In the genomic region with DNA sequence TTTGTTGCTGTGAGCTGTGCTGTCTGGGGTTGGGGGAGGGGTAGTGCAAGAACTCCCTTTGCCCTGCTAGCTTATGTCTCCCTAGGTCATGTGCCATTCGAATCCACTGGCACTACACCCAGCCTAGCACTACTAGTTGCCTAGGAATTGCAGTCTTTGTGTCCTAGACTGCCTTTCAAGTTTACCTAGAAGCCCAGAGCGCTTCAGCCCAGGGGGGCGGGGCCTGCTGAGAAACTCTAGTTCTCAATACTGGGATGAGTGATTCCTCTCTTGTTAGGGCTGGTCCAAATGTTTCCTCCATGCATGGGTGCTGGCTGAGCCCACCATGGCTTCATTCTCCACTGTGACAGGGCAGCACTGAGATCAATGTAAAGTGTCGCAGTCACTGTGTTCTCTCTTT, we compare ENCODE assay signal across 35 cellular contexts.
"Had no signal": no experiment of that assay in that cellular context is flagged by ENCODE, and none has a peak within 500 bp of the region (broad histone marks: within the 10 kb centered on the region; RNA-seq: fewer than 3 reads in every experiment).

No MANE protein-coding gene starts in this region.

- ATAC-seq: activated CD8-positive, alpha-beta T cell treated with anti-CD3 and anti-CD28 coated beads for 36 hours; activated naive CD8-positive, alpha-beta T cell treated with anti-CD3 and anti-CD28 coated beads, Interleukin-2, amount 50 U/mL, for 24 hours; activated T-cell treated with anti-CD3 and anti-CD28 coated beads, Interleukin-2, amount 50 U/mL, for 4 hours; activated T-cell treated with anti-CD3 and anti-CD28 coated beads, Interleukin-2, amount 50 U/mL, for 72 hours; activated T-helper 17 cell treated with anti-CD3 and anti-CD28 coated beads, Interleukin-2, amount 50 U/mL, for 72 hours had no signal

- H3K4me3 Mint-ChIP-seq: activated B cell treated with CpG ODN at 0.5 μM for 24 hours; activated CD4-positive, alpha-beta memory T cell treated with anti-CD3 and anti-CD28 coated beads for 36 hours; activated CD4-positive, alpha-beta T cell treated with anti-CD3 and anti-CD28 coated beads, Interleukin-2, amount 10 ng/mL, durations not matched to agents 24 days and 14 days; activated CD8-positive, alpha-beta T cell treated with anti-CD3 and anti-CD28 coated beads for 36 hours; activated naive CD4-positive, alpha-beta T cell treated with anti-CD3 and anti-CD28 coated beads for 36 hours; activated naive CD4-positive, alpha-beta T cell treated with anti-CD3 and anti-CD28 coated beads, Interleukin-2, amount 50 U/mL, for 24 hours; activated naive CD8-positive, alpha-beta T cell; activated naive CD8-positive, alpha-beta T cell treated with anti-CD3 and anti-CD28 coated beads, Interleukin-2, amount 10 ng/mL, durations not matched to agents 7 days and 5 days; activated naive CD8-positive, alpha-beta T cell treated with anti-CD3 and anti-CD28 coated beads, Interleukin-2, amount 50 U/mL, for 24 hours; activated T-cell treated with anti-CD3 and anti-CD28 coated beads, Interleukin-2, amount 50 U/mL, for 4 hours; activated T-cell treated with anti-CD3 and anti-CD28 coated beads, Interleukin-2, amount 50 U/mL, for 72 hours; activated T-helper 1 cell treated with anti-CD3 and anti-CD28 coated beads, Interleukin-12 subunit alpha, Interleukin-12 subunit beta, Interleukin-2, Interleukin-4 antibody, amounts not matched to agents 30 ng/mL and 10 ng/mL and 1 ng/mL, durations not matched to agents 14 hours and 24 hours and 36 hours; activated T-helper 17 cell treated with anti-CD3 and anti-CD28 coated beads, Interleukin-2, amount 50 U/mL, for 72 hours; brain; T-helper 1 cell treated with Interleukin-12 subunit alpha and Interleukin-12 subunit beta and Interleukin-4 antibody, amounts not matched to agents 30 μg/mL and 1 μg/mL, for 36 hours; T-helper 2 cell treated with Interferon-gamma antibody and Interleukin-4, amounts not matched to agents 5 μg/mL and 100 μg/mL, for 36 hours had no signal

- H3K27me3 ChIP-seq: ascending aorta, cardiac muscle cell had no signal

- DNase-seq: activated B cell treated with CpG ODN at 0.5 μM for 24 hours; activated CD4-positive, alpha-beta memory T cell treated with anti-CD3 and anti-CD28 coated beads for 36 hours; activated CD4-positive, alpha-beta T cell treated with anti-CD3 and anti-CD28 coated beads for 4 hours; activated CD4-positive, alpha-beta T cell treated with anti-CD3 and anti-CD28 coated beads, Interleukin-2, amount 10 ng/mL, durations not matched to agents 24 days and 14 days; activated CD4-positive, alpha-beta T cell treated with anti-CD3 and anti-CD28 coated beads, Interleukin-2, amount 50 U/mL, for 1 hour; activated CD4-positive, alpha-beta T cell treated with anti-CD3 and anti-CD28 coated beads, Interleukin-2, amount 50 U/mL, for 4 hours; activated CD4-positive, CD25-positive, alpha-beta regulatory T cell treated with anti-CD3 and anti-CD28 coated beads, Interleukin-2, amount 50 U/mL, for 72 hours; activated CD8-positive, alpha-beta memory T cell treated with anti-CD3 and anti-CD28 coated beads, Interleukin-2, amount 50 U/mL, for 4 hours; activated CD8-positive, alpha-beta T cell treated with anti-CD3 and anti-CD28 coated beads for 36 hours; activated effector memory CD4-positive, alpha-beta T cell treated with anti-CD3 and anti-CD28 coated beads, Interleukin-2, amount 50 U/mL, for 16 hours; activated gamma-delta T cell treated with Interleukin-2 at 50 U/mL for 16 hours; activated naive CD4-positive, alpha-beta T cell; activated naive CD4-positive, alpha-beta T cell treated with anti-CD3 and anti-CD28 coated beads for 36 hours; activated naive CD8-positive, alpha-beta T cell treated with anti-CD3 and anti-CD28 coated beads, Interleukin-2, amount 10 ng/mL, durations not matched to agents 7 days and 5 days; activated naive CD8-positive, alpha-beta T cell treated with anti-CD3 and anti-CD28 coated beads, Interleukin-2, amount 50 U/mL, for 24 hours; activated T-cell treated with anti-CD3 and anti-CD28 coated beads for 4 hours; activated T-cell treated with anti-CD3 and anti-CD28 coated beads, Interleukin-2, amount 50 U/mL, for 1 hour; activated T-cell treated with anti-CD3 and anti-CD28 coated beads, Interleukin-2, amount 50 U/mL, for 4 hours; activated T-cell treated with anti-CD3 and anti-CD28 coated beads, Interleukin-2, amount 50 U/mL, for 72 hours; amygdala; anterior cingulate cortex; central memory CD4-positive, alpha-beta T cell; T-helper 1 cell; T-helper 2 cell; T-helper 9 cell had no signal

- H3K27ac Mint-ChIP-seq: activated B cell treated with CpG ODN at 0.5 μM for 24 hours; activated CD4-positive, alpha-beta memory T cell treated with anti-CD3 and anti-CD28 coated beads for 36 hours; activated CD4-positive, alpha-beta T cell treated with anti-CD3 and anti-CD28 coated beads, Interleukin-2, amount 10 ng/mL, durations not matched to agents 24 days and 14 days; activated CD8-positive, alpha-beta T cell treated with anti-CD3 and anti-CD28 coated beads for 36 hours; activated naive CD4-positive, alpha-beta T cell treated with anti-CD3 and anti-CD28 coated beads for 36 hours; activated naive CD4-positive, alpha-beta T cell treated with anti-CD3 and anti-CD28 coated beads, Interleukin-2, amount 50 U/mL, for 24 hours; activated naive CD8-positive, alpha-beta T cell; activated naive CD8-positive, alpha-beta T cell treated with anti-CD3 and anti-CD28 coated beads, Interleukin-2, amount 10 ng/mL, durations not matched to agents 7 days and 5 days; activated naive CD8-positive, alpha-beta T cell treated with anti-CD3 and anti-CD28 coated beads, Interleukin-2, amount 50 U/mL, for 24 hours; activated T-cell treated with anti-CD3 and anti-CD28 coated beads, Interleukin-2, amount 50 U/mL, for 72 hours; activated T-helper 1 cell treated with anti-CD3 and anti-CD28 coated beads, Interleukin-12 subunit alpha, Interleukin-12 subunit beta, Interleukin-2, Interleukin-4 antibody, amounts not matched to agents 30 ng/mL and 10 ng/mL and 1 ng/mL, durations not matched to agents 14 hours and 24 hours and 36 hours; activated T-helper 17 cell treated with anti-CD3 and anti-CD28 coated beads, Interleukin-2, amount 50 U/mL, for 72 hours; brain; T-helper 1 cell treated with Interleukin-12 subunit alpha and Interleukin-12 subunit beta and Interleukin-4 antibody, amounts not matched to agents 30 μg/mL and 1 μg/mL, for 36 hours; T-helper 2 cell treated with Interferon-gamma antibody and Interleukin-4, amounts not matched to agents 5 μg/mL and 100 μg/mL, for 36 hours had no signal

- H3K4me1 ChIP-seq: ascending aorta had no signal

- H3K9me3 Mint-ChIP-seq: activated CD4-positive, alpha-beta memory T cell treated with anti-CD3 and anti-CD28 coated beads for 36 hours; activated CD4-positive, alpha-beta T cell treated with anti-CD3 and anti-CD28 coated beads, Interleukin-2, amount 10 ng/mL, durations not matched to agents 24 days and 14 days; activated CD8-positive, alpha-beta T cell treated with anti-CD3 and anti-CD28 coated beads for 36 hours; activated naive CD4-positive, alpha-beta T cell treated with anti-CD3 and anti-CD28 coated beads for 36 hours; activated naive CD4-positive, alpha-beta T cell treated with anti-CD3 and anti-CD28 coated beads, Interleukin-2, amount 50 U/mL, for 24 hours; activated naive CD8-positive, alpha-beta T cell treated with anti-CD3 and anti-CD28 coated beads, Interleukin-2, amount 10 ng/mL, durations not matched to agents 7 days and 5 days; activated naive CD8-positive, alpha-beta T cell treated with anti-CD3 and anti-CD28 coated beads, Interleukin-2, amount 50 U/mL, for 24 hours; activated T-cell treated with anti-CD3 and anti-CD28 coated beads, Interleukin-2, amount 50 U/mL, for 4 hours; activated T-cell treated with anti-CD3 and anti-CD28 coated beads, Interleukin-2, amount 50 U/mL, for 72 hours; activated T-helper 1 cell treated with anti-CD3 and anti-CD28 coated beads, Interleukin-12 subunit alpha, Interleukin-12 subunit beta, Interleukin-2, Interleukin-4 antibody, amounts not matched to agents 30 ng/mL and 10 ng/mL and 1 ng/mL, durations not matched to agents 14 hours and 24 hours and 36 hours; brain; T-helper 2 cell treated with Interferon-gamma antibody and Interleukin-4, amounts not matched to agents 5 μg/mL and 100 μg/mL, for 36 hours had no signal

- H3K36me3 ChIP-seq: ascending aorta, cardiac muscle cell had no signal

- H3K4me3 ChIP-seq: ascending aorta, cardiac muscle cell had no signal

- H3K9me3 ChIP-seq: ascending aorta had no signal

- H3K36me3 Mint-ChIP-seq: activated CD4-positive, alpha-beta memory T cell treated with anti-CD3 and anti-CD28 coated beads for 36 hours; activated naive CD4-positive, alpha-beta T cell treated with anti-CD3 and anti-CD28 coated beads, Interleukin-2, amount 50 U/mL, for 24 hours; activated naive CD8-positive, alpha-beta T cell; activated naive CD8-positive, alpha-beta T cell treated with anti-CD3 and anti-CD28 coated beads, Interleukin-2, amount 10 ng/mL, durations not matched to agents 7 days and 5 days; brain had no signal

- H3K27ac ChIP-seq: ascending aorta, cardiac muscle cell, VCaP had no signal

- H3K27me3 Mint-ChIP-seq: activated B cell treated with CpG ODN at 0.5 μM for 24 hours; activated CD4-positive, alpha-beta memory T cell treated with anti-CD3 and anti-CD28 coated beads for 36 hours; activated CD4-positive, alpha-beta T cell treated with anti-CD3 and anti-CD28 coated beads, Interleukin-2, amount 10 ng/mL, durations not matched to agents 24 days and 14 days; activated CD8-positive, alpha-beta T cell treated with anti-CD3 and anti-CD28 coated beads for 36 hours; activated naive CD4-positive, alpha-beta T cell treated with anti-CD3 and anti-CD28 coated beads, Interleukin-2, amount 50 U/mL, for 24 hours; activated naive CD8-positive, alpha-beta T cell; activated naive CD8-positive, alpha-beta T cell treated with anti-CD3 and anti-CD28 coated beads, Interleukin-2, amount 10 ng/mL, durations not matched to agents 7 days and 5 days; activated naive CD8-positive, alpha-beta T cell treated with anti-CD3 and anti-CD28 coated beads, Interleukin-2, amount 50 U/mL, for 24 hours; activated T-helper 17 cell treated with anti-CD3 and anti-CD28 coated beads, Interleukin-2, amount 50 U/mL, for 72 hours had no signal

- H3K4me1 Mint-ChIP-seq: activated B cell treated with CpG ODN at 0.5 μM for 24 hours; activated CD4-positive, alpha-beta T cell treated with anti-CD3 and anti-CD28 coated beads, Interleukin-2, amount 10 ng/mL, durations not matched to agents 24 days and 14 days; activated naive CD4-positive, alpha-beta T cell treated with anti-CD3 and anti-CD28 coated beads, Interleukin-2, amount 50 U/mL, for 24 hours; activated naive CD8-positive, alpha-beta T cell treated with anti-CD3 and anti-CD28 coated beads, Interleukin-2, amount 10 ng/mL, durations not matched to agents 7 days and 5 days; activated naive CD8-positive, alpha-beta T cell treated with anti-CD3 and anti-CD28 coated beads, Interleukin-2, amount 50 U/mL, for 24 hours; activated T-helper 17 cell treated with anti-CD3 and anti-CD28 coated beads, Interleukin-2, amount 50 U/mL, for 72 hours; brain had no signal
